ENCODE assay signal across 8 cellular contexts in genomic region chr16:68309798-68310197, GRCh38. TPM values are rescaled to one million over a fixed set of nuclear protein-coding genes. Genes with fewer than 3 reads are reported as not detected.
DNase-seq lines count a peak whose midpoint lies in the region; ATAC-seq and TF ChIP-seq lines count a peak whose summit lies in the region.

No MANE protein-coding gene starts in this region.

- H4K20me1 ChIP-seq in PC-9 (ENCODE audit: insufficient read depth) = peaks cover 14% of the 10 kb centered on the region

- H3K36me3 ChIP-seq in Caco-2 (ENCODE audit: control insufficient read depth, insufficient read depth, low read length) = peaks cover 1% of the 10 kb centered on the region
- H3K36me3 ChIP-seq in PC-9 (ENCODE audit: low read depth) = 0 out of 2 replicates have a peak, but pooled peaks cover 6% of the 10 kb centered on the region

- H3K4me3 Mint-ChIP-seq in Caco-2 (ENCODE audit: unreplicated experiment) = peak overlapping the region; percentile 77
- H3K4me3 Mint-ChIP-seq in endothelial cell (ENCODE audit: unreplicated experiment) = peak overlapping the region; percentile 88
- peak overlapping the region; percentile 98 for H3K4me3 Mint-ChIP-seq in osteocyte (ENCODE audit: unreplicated experiment)

- H3K36me3 Mint-ChIP-seq in Caco-2 (ENCODE audit: insufficient read depth, unreplicated experiment) (peaks cover 84% of the 10 kb centered on the region), endothelial cell (ENCODE audit: low read depth, unreplicated experiment) (peaks cover 13% of the 10 kb centered on the region), osteocyte (ENCODE audit: unreplicated experiment) (peaks cover 8% of the 10 kb centered on the region)

- peaks cover 7% of the 10 kb centered on the region; the same call in 1 of the 2 replicates for H3F3A ChIP-seq in PC-9 (ENCODE audit: insufficient read depth, low read depth)

- CTCF ChIA-PET in Caco-2 (lab: Charles Lee) (no interaction called here), PC-9 (lab: Charles Lee) (no interaction called here)

- TF ChIP-seq CTCF in Caco-2 (IDR thresholded peaks at IDR 0.05; ENCODE audit: insufficient read depth in 1 of 2, low read depth in 1 of 2, low read length in 1 of 2, severe bottlenecking in 1 of 2, unreplicated experiment in 1 of 2) (no peak), PC-9 (conservative IDR thresholded peaks at IDR 0.05) (no peak), endothelial cell (IDR thresholded peaks at IDR 0.05; ENCODE audit: unreplicated experiment) (no peak), osteocyte (IDR thresholded peaks at IDR 0.05) (no peak)

- no peaks in the 10 kb centered on the region for H3K27me3 ChIP-seq in Caco-2 (replicated peaks; ENCODE audit: control insufficient read depth, insufficient read depth, low read length)
- H3K27me3 ChIP-seq in PC-9 (ENCODE audit: insufficient read depth, low read depth) = no peaks in the 10 kb centered on the region

- H3K79me2 ChIP-seq in PC-9 (ENCODE audit: low read depth) = peaks cover 66% of the 10 kb centered on the region

- H3K27ac Mint-ChIP-seq in Caco-2 (ENCODE audit: unreplicated experiment) (peak overlapping the region; percentile 89), endothelial cell (ENCODE audit: unreplicated experiment) (peak overlapping the region; percentile 0), osteocyte (ENCODE audit: unreplicated experiment) (peak overlapping the region; percentile 97)

- POLR2A ChIA-PET in Caco-2 (lab: Charles Lee) = interaction anchor here (0.9 kb wide), 1 partner anchor 45 kb away, joined by 5 read pairs; no protein-coding TSS in a partner anchor
- POLR2A ChIA-PET in PC-9 (lab: Charles Lee; ENCODE audit: unreplicated experiment) = no interaction called here

- BruUV-seq in Caco-2 (replicated peaks; lab: Mats Ljungman, UMichigan) (TSS peak; percentile 56), PC-9 (replicated peaks; lab: Mats Ljungman, UMichigan) (TSS peak; percentile 40)

- peak overlapping the region; percentile 58 for H3K27ac ChIP-seq in PC-9

- intact Hi-C loops in Caco-2 (cut with micrococcal nuclease; ENCODE audit: unreplicated experiment) (loop anchor here (1.0 to 5.0 kb wide), 2 partner anchors 19 to 42 kb away; no protein-coding TSS in a partner anchor), PC-9 (cut with micrococcal nuclease; ENCODE audit: unreplicated experiment) (loop anchor here (1.0 kb wide), 1 partner anchor 44 kb away; no protein-coding TSS in a partner anchor)

- no peaks in the 10 kb centered on the region for H3K9me2 ChIP-seq in PC-9 (ENCODE audit: insufficient read depth)

- peak overlapping the region; percentile 89 for H2AFZ ChIP-seq in PC-9

- H3K4me1 ChIP-seq in Caco-2 (peaks cover 32% of the 10 kb centered on the region), PC-9 (replicated peaks; ENCODE audit: insufficient read depth) (peaks cover 11% of the 10 kb centered on the region)

- DNase-seq in Caco-2 = no peak
- no peak for DNase-seq in PC-9
- no peak for DNase-seq in endothelial cell (ENCODE audit: low spot score)
- DNase-seq in osteocyte (ENCODE audit: extremely low spot score, unreplicated experiment) = no peak
- DNase-seq in germinal center (ENCODE audit: low spot score) = no peak
- no peak for DNase-seq in middle frontal gyrus (ENCODE audit: extremely low spot score, low spot score)

- H3K4me3 ChIP-seq in Caco-2 (ENCODE audit: low read depth, low read length) = peak overlapping the region; percentile 65
- H3K4me3 ChIP-seq in PC-9 = peak overlapping the region; percentile 89

- H3K27me3 Mint-ChIP-seq in Caco-2 (ENCODE audit: insufficient read depth, unreplicated experiment) = no peaks in the 10 kb centered on the region
- H3K27me3 Mint-ChIP-seq in endothelial cell (ENCODE audit: unreplicated experiment) = peaks cover 4% of the 10 kb centered on the region
- no peaks in the 10 kb centered on the region for H3K27me3 Mint-ChIP-seq in osteocyte (ENCODE audit: unreplicated experiment)

- no peaks in the 10 kb centered on the region for H3K9me3 Mint-ChIP-seq in Caco-2 (ENCODE audit: unreplicated experiment)
- no peaks in the 10 kb centered on the region for H3K9me3 Mint-ChIP-seq in endothelial cell (ENCODE audit: unreplicated experiment)
- no peaks in the 10 kb centered on the region for H3K9me3 Mint-ChIP-seq in osteocyte (ENCODE audit: unreplicated experiment)

- peak overlapping the region; percentile 99 for H3K4me2 ChIP-seq in PC-9

- peaks cover 27% of the 10 kb centered on the region for H3K4me1 Mint-ChIP-seq in Caco-2 (ENCODE audit: low read depth, unreplicated experiment)
- peaks cover 15% of the 10 kb centered on the region for H3K4me1 Mint-ChIP-seq in endothelial cell (ENCODE audit: unreplicated experiment)
- peaks cover 27% of the 10 kb centered on the region for H3K4me1 Mint-ChIP-seq in osteocyte (ENCODE audit: unreplicated experiment)

- H3K9me3 ChIP-seq in Caco-2 (no peaks in the 10 kb centered on the region), PC-9 (ENCODE audit: insufficient read depth, low read depth) (no peaks in the 10 kb centered on the region)

- ATAC-seq in GM21737 (IDR thresholded peaks at IDR 0.05; ENCODE audit: unreplicated experiment) (no peak), GM21786 (IDR thresholded peaks at IDR 0.05; ENCODE audit: unreplicated experiment) (no peak)

RNA-seq across cellular contexts. Expression of gene SLC7A6OS, which starts 0.9 kb away (rescaled TPM):
- total RNA-seq in Caco-2 (2022) = 34.0 and 34.2 TPM in 2 replicates
- 14.2 and 17.2 TPM in 2 replicates for total RNA-seq in PC-9 (2021)
- total RNA-seq in endothelial cell (ENCODE audit: unreplicated experiment) = 20.0 TPM
- 14.2 and 18.4 TPM in 2 replicates for total RNA-seq in osteocyte

RNA-seq across cellular contexts. Expression of gene PRMT7, which starts 1.0 kb away (rescaled TPM):
- total RNA-seq in Caco-2 (2022) = 156 and 166 TPM in 2 replicates
- total RNA-seq in PC-9 (2021) = 47.5 and 65.7 TPM in 2 replicates
- total RNA-seq in endothelial cell (ENCODE audit: unreplicated experiment) = 42.8 TPM
- total RNA-seq in osteocyte = 38.4 and 43.5 TPM in 2 replicates

RNA-seq across cellular contexts. Expression of gene SLC7A6, which starts 45.5 kb away (rescaled TPM):
- 236 and 267 TPM in 2 replicates for total RNA-seq in Caco-2 (2022)
- 28.6 and 44.7 TPM in 2 replicates for total RNA-seq in PC-9 (2021)
- total RNA-seq in endothelial cell (ENCODE audit: unreplicated experiment) = 20.8 TPM
- total RNA-seq in osteocyte = 50.7 and 52.9 TPM in 2 replicates

Comparison
In these comparisons a context has a peak if more than half of its experiments do, and no peak if none do; other contexts are left out.
1. H3K27ac Mint-ChIP-seq: peak in every context shown above with its lines; median percentile 97 in osteocyte; 89 in Caco-2; 0 in endothelial cell.